1 cellular context compared by ENCODE assay signal in the genomic region with DNA sequence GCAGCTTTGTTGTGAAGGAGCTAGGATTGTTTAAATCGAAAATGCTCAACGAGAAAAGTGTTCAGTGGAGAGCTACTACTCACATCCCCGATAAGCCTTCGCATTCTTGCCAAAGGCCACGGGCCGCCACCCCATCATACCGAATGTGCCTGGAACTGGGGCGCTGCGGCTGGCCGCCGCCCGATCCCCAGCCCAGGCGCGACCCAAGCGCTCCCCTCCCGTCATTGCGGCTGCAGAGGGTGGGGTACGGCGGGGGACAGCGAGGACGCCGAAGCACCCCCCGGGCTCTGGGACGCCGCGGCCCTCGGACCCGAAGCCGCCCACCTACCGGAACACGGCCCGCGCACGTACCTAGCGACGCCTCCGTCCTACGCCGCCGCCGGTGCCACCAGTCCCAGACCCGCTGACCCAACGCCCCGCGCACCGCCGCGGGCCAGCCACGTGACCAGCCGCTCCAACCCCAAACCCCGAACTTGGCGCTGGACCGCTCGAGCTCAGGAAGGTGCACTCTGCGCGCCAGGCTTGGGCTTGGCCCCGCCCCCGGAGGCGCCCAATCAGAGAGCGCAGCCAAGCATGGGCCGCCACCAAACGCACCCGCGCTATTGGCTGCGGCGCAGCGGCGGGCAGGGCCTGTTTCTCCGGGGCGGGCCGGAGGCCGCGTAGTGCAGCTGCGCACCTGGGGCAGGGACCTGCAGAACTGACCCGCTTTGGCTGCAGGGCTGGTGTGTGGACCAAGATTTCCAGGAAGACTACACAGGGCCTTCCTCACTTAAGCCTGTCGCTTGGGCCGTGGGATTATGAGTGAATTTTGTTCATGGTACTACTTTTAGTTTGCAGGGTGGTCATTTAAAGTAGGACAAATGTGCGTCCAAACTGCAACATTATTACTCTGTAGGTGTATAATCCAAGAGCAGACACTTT.
TF ChIP-seq lines count a peak whose summit lies in the region.

A gene (minus strand): TSS at position 530 of the 921 bp plus-strand sequence. CDS start 7,569 bp downstream, outside the sequence.

TF ChIP-seq in HepG2, 621 proteins besides CTCF, POLR2A, EP300 and RAD21 (continued from another document and continues in another):
- TF ChIP-seq, protein P1, sequence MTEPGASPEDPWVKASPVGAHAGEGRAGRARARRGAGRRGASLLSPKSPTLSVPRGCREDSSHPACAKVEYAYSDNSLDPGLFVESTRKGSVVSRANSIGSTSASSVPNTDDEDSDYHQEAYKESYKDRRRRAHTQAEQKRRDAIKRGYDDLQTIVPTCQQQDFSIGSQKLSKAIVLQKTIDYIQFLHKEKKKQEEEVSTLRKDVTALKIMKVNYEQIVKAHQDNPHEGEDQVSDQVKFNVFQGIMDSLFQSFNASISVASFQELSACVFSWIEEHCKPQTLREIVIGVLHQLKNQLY (CRISPR knock-in tag; IDR thresholded peaks at IDR 0.05) = peak; percentile 48; the same call in 1 of the 2 replicates
- TF ChIP-seq ZMYM2 (CRISPR knock-in tag; IDR thresholded peaks at IDR 0.05) = no peak; the same call in 1 of the 2 replicates
- TF ChIP-seq KDM2A (CRISPR knock-in tag; IDR thresholded peaks at IDR 0.05; ENCODE audit: borderline replicate concordance, low read depth) = no peak
- peak; percentile 66 for TF ChIP-seq HNRNPK (IDR thresholded peaks at IDR 0.05; ENCODE audit: low read depth, low read length, poor library complexity, severe bottlenecking)
- no peak for TF ChIP-seq KDM4B (CRISPR knock-in tag; IDR thresholded peaks at IDR 0.05)
- peak; percentile 82; the same call in 1 of the 2 replicates for TF ChIP-seq KDM5B (CRISPR knock-in tag; IDR thresholded peaks at IDR 0.05; ENCODE audit: borderline replicate concordance)
- peak; percentile 84 for TF ChIP-seq TBX2 (CRISPR knock-in tag; IDR thresholded peaks at IDR 0.05; ENCODE audit: borderline replicate concordance)
- peak; percentile 89 for TF ChIP-seq NFYB (CRISPR knock-in tag; IDR thresholded peaks at IDR 0.05)
- TF ChIP-seq ZNF773 (CRISPR knock-in tag; IDR thresholded peaks at IDR 0.05; ENCODE audit: borderline replicate concordance) = peak; percentile 85; the same call in 1 of the 2 replicates
- TF ChIP-seq ZNF253 (CRISPR knock-in tag; IDR thresholded peaks at IDR 0.05; ENCODE audit: borderline replicate concordance) = 0 out of 2 replicates have a peak, but pooled peaks have one; percentile 76
- peak; percentile 76 for TF ChIP-seq ZFY (CRISPR knock-in tag; IDR thresholded peaks at IDR 0.05)
- TF ChIP-seq, protein P2, sequence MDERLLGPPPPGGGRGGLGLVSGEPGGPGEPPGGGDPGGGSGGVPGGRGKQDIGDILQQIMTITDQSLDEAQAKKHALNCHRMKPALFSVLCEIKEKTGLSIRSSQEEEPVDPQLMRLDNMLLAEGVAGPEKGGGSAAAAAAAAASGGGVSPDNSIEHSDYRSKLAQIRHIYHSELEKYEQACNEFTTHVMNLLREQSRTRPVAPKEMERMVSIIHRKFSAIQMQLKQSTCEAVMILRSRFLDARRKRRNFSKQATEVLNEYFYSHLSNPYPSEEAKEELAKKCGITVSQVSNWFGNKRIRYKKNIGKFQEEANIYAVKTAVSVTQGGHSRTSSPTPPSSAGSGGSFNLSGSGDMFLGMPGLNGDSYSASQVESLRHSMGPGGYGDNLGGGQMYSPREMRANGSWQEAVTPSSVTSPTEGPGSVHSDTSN (CRISPR knock-in tag; IDR thresholded peaks at IDR 0.05) = no peak
- TF ChIP-seq, protein P3, sequence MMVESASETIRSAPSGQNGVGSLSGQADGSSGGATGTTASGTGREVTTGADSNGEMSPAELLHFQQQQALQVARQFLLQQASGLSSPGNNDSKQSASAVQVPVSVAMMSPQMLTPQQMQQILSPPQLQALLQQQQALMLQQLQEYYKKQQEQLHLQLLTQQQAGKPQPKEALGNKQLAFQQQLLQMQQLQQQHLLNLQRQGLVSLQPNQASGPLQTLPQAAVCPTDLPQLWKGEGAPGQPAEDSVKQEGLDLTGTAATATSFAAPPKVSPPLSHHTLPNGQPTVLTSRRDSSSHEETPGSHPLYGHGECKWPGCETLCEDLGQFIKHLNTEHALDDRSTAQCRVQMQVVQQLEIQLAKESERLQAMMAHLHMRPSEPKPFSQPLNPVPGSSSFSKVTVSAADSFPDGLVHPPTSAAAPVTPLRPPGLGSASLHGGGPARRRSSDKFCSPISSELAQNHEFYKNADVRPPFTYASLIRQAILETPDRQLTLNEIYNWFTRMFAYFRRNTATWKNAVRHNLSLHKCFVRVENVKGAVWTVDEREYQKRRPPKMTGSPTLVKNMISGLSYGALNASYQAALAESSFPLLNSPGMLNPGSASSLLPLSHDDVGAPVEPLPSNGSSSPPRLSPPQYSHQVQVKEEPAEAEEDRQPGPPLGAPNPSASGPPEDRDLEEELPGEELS (CRISPR knock-in tag; IDR thresholded peaks at IDR 0.05) = peak; percentile 30; the same call in 1 of the 2 replicates
- no peak for TF ChIP-seq SETDB1 (CRISPR knock-in tag; IDR thresholded peaks at IDR 0.05; ENCODE audit: borderline replicate concordance)
- TF ChIP-seq ZNF616 (CRISPR knock-in tag; IDR thresholded peaks at IDR 0.05; ENCODE audit: low read depth) = no peak; the same call in 1 of the 2 replicates
- TF ChIP-seq ZNF468 (CRISPR knock-in tag; IDR thresholded peaks at IDR 0.05) = peak; percentile 91; the same call in 1 of the 2 replicates
- TF ChIP-seq MTF2 (CRISPR knock-in tag; IDR thresholded peaks at IDR 0.05; ENCODE audit: borderline replicate concordance) = 0 out of 2 replicates have a peak, but pooled peaks have one; percentile 33
- no peak for TF ChIP-seq ZNF879 (CRISPR knock-in tag; IDR thresholded peaks at IDR 0.05)
- TF ChIP-seq ZNF263 (CRISPR knock-in tag; IDR thresholded peaks at IDR 0.05) = peak; percentile 39
- TF ChIP-seq ZNF121 (CRISPR knock-in tag; IDR thresholded peaks at IDR 0.05) = 0 out of 2 replicates have a peak, but pooled peaks have one; percentile 44
- TF ChIP-seq FOXO1 (CRISPR knock-in tag; IDR thresholded peaks at IDR 0.05) = no peak
- TF ChIP-seq SMC3 (IDR thresholded peaks at IDR 0.05; ENCODE audit: low read length) = no peak
- no peak for TF ChIP-seq ATM (IDR thresholded peaks at IDR 0.05; ENCODE audit: borderline replicate concordance)
- 0 out of 2 replicates have a peak, but pooled peaks have one; percentile 32 for TF ChIP-seq TEAD2 (CRISPR knock-in tag; IDR thresholded peaks at IDR 0.05)
- TF ChIP-seq SRSF4 (IDR thresholded peaks at IDR 0.05; ENCODE audit: low read depth, low read length, poor library complexity, severe bottlenecking) = no peak
- TF ChIP-seq ZNF883 (CRISPR knock-in tag; IDR thresholded peaks at IDR 0.05; ENCODE audit: not compliant biosample characterization) = peak; percentile 47
- no peak for TF ChIP-seq ZBTB7B (CRISPR knock-in tag; IDR thresholded peaks at IDR 0.05)
- TF ChIP-seq ELF3 (CRISPR knock-in tag; IDR thresholded peaks at IDR 0.05) = no peak
- TF ChIP-seq, protein P4, sequence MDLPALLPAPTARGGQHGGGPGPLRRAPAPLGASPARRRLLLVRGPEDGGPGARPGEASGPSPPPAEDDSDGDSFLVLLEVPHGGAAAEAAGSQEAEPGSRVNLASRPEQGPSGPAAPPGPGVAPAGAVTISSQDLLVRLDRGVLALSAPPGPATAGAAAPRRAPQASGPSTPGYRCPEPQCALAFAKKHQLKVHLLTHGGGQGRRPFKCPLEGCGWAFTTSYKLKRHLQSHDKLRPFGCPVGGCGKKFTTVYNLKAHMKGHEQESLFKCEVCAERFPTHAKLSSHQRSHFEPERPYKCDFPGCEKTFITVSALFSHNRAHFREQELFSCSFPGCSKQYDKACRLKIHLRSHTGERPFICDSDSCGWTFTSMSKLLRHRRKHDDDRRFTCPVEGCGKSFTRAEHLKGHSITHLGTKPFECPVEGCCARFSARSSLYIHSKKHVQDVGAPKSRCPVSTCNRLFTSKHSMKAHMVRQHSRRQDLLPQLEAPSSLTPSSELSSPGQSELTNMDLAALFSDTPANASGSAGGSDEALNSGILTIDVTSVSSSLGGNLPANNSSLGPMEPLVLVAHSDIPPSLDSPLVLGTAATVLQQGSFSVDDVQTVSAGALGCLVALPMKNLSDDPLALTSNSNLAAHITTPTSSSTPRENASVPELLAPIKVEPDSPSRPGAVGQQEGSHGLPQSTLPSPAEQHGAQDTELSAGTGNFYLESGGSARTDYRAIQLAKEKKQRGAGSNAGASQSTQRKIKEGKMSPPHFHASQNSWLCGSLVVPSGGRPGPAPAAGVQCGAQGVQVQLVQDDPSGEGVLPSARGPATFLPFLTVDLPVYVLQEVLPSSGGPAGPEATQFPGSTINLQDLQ (CRISPR knock-in tag; IDR thresholded peaks at IDR 0.05) = no peak
- no peak for TF ChIP-seq ONECUT2 (CRISPR knock-in tag; IDR thresholded peaks at IDR 0.05)
- TF ChIP-seq, protein P5, sequence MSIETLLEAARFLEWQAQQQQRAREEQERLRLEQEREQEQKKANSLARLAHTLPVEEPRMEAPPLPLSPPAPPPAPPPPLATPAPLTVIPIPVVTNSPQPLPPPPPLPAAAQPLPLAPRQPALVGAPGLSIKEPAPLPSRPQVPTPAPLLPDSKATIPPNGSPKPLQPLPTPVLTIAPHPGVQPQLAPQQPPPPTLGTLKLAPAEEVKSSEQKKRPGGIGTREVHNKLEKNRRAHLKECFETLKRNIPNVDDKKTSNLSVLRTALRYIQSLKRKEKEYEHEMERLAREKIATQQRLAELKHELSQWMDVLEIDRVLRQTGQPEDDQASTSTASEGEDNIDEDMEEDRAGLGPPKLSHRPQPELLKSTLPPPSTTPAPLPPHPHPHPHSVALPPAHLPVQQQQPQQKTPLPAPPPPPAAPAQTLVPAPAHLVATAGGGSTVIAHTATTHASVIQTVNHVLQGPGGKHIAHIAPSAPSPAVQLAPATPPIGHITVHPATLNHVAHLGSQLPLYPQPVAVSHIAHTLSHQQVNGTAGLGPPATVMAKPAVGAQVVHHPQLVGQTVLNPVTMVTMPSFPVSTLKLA (IDR thresholded peaks at IDR 0.05) = peak; percentile 15; the same call in 1 of the 2 replicates
- peak; percentile 49; the same call in 1 of the 2 replicates for TF ChIP-seq ZFP36L1 (CRISPR knock-in tag; IDR thresholded peaks at IDR 0.05)
- TF ChIP-seq ZFX (CRISPR knock-in tag; IDR thresholded peaks at IDR 0.05; ENCODE audit: low read depth) = peak; percentile 74
- TF ChIP-seq, protein P6, sequence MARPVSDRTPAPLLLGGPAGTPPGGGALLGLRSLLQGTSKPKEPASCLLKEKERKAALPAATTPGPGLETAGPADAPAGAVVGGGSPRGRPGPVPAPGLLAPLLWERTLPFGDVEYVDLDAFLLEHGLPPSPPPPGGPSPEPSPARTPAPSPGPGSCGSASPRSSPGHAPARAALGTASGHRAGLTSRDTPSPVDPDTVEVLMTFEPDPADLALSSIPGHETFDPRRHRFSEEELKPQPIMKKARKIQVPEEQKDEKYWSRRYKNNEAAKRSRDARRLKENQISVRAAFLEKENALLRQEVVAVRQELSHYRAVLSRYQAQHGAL (CRISPR knock-in tag; IDR thresholded peaks at IDR 0.05; ENCODE audit: not compliant biosample characterization) = peak; percentile 46
- TF ChIP-seq, protein P7, sequence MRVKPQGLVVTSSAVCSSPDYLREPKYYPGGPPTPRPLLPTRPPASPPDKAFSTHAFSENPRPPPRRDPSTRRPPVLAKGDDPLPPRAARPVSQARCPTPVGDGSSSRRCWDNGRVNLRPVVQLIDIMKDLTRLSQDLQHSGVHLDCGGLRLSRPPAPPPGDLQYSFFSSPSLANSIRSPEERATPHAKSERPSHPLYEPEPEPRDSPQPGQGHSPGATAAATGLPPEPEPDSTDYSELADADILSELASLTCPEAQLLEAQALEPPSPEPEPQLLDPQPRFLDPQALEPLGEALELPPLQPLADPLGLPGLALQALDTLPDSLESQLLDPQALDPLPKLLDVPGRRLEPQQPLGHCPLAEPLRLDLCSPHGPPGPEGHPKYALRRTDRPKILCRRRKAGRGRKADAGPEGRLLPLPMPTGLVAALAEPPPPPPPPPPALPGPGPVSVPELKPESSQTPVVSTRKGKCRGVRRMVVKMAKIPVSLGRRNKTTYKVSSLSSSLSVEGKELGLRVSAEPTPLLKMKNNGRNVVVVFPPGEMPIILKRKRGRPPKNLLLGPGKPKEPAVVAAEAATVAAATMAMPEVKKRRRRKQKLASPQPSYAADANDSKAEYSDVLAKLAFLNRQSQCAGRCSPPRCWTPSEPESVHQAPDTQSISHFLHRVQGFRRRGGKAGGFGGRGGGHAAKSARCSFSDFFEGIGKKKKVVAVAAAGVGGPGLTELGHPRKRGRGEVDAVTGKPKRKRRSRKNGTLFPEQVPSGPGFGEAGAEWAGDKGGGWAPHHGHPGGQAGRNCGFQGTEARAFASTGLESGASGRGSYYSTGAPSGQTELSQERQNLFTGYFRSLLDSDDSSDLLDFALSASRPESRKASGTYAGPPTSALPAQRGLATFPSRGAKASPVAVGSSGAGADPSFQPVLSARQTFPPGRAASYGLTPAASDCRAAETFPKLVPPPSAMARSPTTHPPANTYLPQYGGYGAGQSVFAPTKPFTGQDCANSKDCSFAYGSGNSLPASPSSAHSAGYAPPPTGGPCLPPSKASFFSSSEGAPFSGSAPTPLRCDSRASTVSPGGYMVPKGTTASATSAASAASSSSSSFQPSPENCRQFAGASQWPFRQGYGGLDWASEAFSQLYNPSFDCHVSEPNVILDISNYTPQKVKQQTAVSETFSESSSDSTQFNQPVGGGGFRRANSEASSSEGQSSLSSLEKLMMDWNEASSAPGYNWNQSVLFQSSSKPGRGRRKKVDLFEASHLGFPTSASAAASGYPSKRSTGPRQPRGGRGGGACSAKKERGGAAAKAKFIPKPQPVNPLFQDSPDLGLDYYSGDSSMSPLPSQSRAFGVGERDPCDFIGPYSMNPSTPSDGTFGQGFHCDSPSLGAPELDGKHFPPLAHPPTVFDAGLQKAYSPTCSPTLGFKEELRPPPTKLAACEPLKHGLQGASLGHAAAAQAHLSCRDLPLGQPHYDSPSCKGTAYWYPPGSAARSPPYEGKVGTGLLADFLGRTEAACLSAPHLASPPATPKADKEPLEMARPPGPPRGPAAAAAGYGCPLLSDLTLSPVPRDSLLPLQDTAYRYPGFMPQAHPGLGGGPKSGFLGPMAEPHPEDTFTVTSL (CRISPR knock-in tag; IDR thresholded peaks at IDR 0.05; ENCODE audit: borderline replicate concordance) = no peak
- 0 out of 2 replicates have a peak, but pooled peaks have one; percentile 44 for TF ChIP-seq ZNF367 (CRISPR knock-in tag; IDR thresholded peaks at IDR 0.05; ENCODE audit: borderline replicate concordance)
- TF ChIP-seq YY1 (IDR thresholded peaks at IDR 0.05; ENCODE audit: insufficient read depth, insufficient replicate concordance, low read depth, low read length) = no peak
- TF ChIP-seq, protein P8, sequence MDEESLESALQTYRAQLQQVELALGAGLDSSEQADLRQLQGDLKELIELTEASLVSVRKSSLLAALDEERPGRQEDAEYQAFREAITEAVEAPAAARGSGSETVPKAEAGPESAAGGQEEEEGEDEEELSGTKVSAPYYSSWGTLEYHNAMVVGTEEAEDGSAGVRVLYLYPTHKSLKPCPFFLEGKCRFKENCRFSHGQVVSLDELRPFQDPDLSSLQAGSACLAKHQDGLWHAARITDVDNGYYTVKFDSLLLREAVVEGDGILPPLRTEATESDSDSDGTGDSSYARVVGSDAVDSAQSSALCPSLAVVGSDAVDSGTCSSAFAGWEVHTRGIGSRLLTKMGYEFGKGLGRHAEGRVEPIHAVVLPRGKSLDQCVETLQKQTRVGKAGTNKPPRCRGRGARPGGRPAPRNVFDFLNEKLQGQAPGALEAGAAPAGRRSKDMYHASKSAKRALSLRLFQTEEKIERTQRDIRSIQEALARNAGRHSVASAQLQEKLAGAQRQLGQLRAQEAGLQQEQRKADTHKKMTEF (CRISPR knock-in tag; IDR thresholded peaks at IDR 0.05) = peak; percentile 64; the same call in 1 of the 2 replicates
- TF ChIP-seq ZNF761 (CRISPR knock-in tag; conservative IDR thresholded peaks at IDR 0.05) = peak; percentile 80; the same call in 1 of the 2 replicates
- TF ChIP-seq NCOA2 (CRISPR knock-in tag; IDR thresholded peaks at IDR 0.05) = peak; percentile 6; the same call in 1 of the 2 replicates
- no peak for TF ChIP-seq ZNF143 (CRISPR knock-in tag; IDR thresholded peaks at IDR 0.05)
- TF ChIP-seq ZNF75D (CRISPR knock-in tag; IDR thresholded peaks at IDR 0.05; ENCODE audit: borderline replicate concordance) = no peak
- peak; percentile 19; the same call in 1 of the 2 replicates for TF ChIP-seq ZNF772 (CRISPR knock-in tag; IDR thresholded peaks at IDR 0.05)
- TF ChIP-seq GABPB1 (CRISPR knock-in tag; IDR thresholded peaks at IDR 0.05) = peak; percentile 79; the same call in 1 of the 2 replicates
